8 cellular contexts compared by ENCODE assay signal in genomic region chrX:100768679-100769338, GRCh38.
DNase-seq lines count a peak whose midpoint lies in the region; ATAC-seq and TF ChIP-seq lines count a peak whose summit lies in the region.

No MANE protein-coding gene starts in this region.

- no peak overlapping the region for H3K4me3 ChIP-seq in astrocyte of the cerebellum (ENCODE audit: low read depth, low read length)

- no peak overlapping the region for H3K27ac ChIP-seq in C4-2B

- DNase-seq in NCI-H146 treated with DMSO at 0.1 percent for 48 hours (lab: John Stamatoyannopoulos, UW; ENCODE audit: unreplicated experiment): peak; percentile 51
- DNase-seq in T1000 (lab: John Stamatoyannopoulos, UW): peak; percentile 21
- peak; percentile 44 for DNase-seq in astrocyte of the cerebellum (ENCODE audit: low read depth)
- peak in 39 of 51 donors; percentile 0 to 62 (median 15) for DNase-seq in hypothalamus (lab: John Stamatoyannopoulos, UW)
- DNase-seq in stimulated activated CD4-positive, alpha-beta T cell treated with anti-CD3 and anti-CD28 coated beads, Interleukin-12 subunit alpha, Interleukin-12 subunit beta, amount 100 ng/mL, for 4 hours: peak; percentile 81
- no peak for DNase-seq in middle frontal gyrus (ENCODE audit: extremely low spot score, low spot score)

- peak; percentile 64 for ATAC-seq in GM19438 (IDR thresholded peaks at IDR 0.05; ENCODE audit: low read depth, unreplicated experiment)

- peak; percentile 97 for TF ChIP-seq CTCF in C4-2B (conservative IDR thresholded peaks at IDR 0.05)
- TF ChIP-seq CTCF in astrocyte of the cerebellum (IDR thresholded peaks at IDR 0.05; ENCODE audit: low read depth, low read length, missing control alignments): peak; percentile 100

- in situ Hi-C loops in astrocyte of the cerebellum (cut with HindIII; ENCODE audit: low sequenced_read_pairs): no loop called here
